Comparison of ENCODE assay signal across 10 cellular contexts in genomic region chr5:139271201-139272027, GRCh38. TPM values are rescaled to one million over a fixed set of nuclear protein-coding genes. Genes with fewer than 3 reads are reported as not detected.
A peak's percentile ranks its signal among the peaks of the same experiment; 100 is the strongest.
DNase-seq lines count a peak whose midpoint lies in the region; ATAC-seq and TF ChIP-seq lines count a peak whose summit lies in the region.
"Had no signal": no experiment of that assay in that cellular context is flagged by ENCODE, and none has a peak within 500 bp of the region (broad histone marks: within the 10 kb centered on the region; RNA-seq: fewer than 3 reads in every experiment).

No MANE protein-coding gene starts in this region.

- peak; percentile 60 for DNase-seq in LoVo (ENCODE audit: low spot score)
- peak; percentile 62 for DNase-seq in kidney glomerular epithelial cell (lab: John Stamatoyannopoulos, UW)
- DNase-seq in Caco-2, result no peak
- no peak for DNase-seq in erythroblast (lab: John Stamatoyannopoulos, UW)
- DNase-seq: activated T-cell treated with anti-CD3 and anti-CD28 coated beads, Interleukin-2, amount 50 U/mL, for 4 hours; occipital lobe had no signal

- H3K9me3 Mint-ChIP-seq in Caco-2 (ENCODE audit: unreplicated experiment), result no peaks in the 10 kb centered on the region
- H3K9me3 Mint-ChIP-seq: activated T-cell treated with anti-CD3 and anti-CD28 coated beads, Interleukin-2, amount 50 U/mL, for 4 hours had no signal

- TF ChIP-seq CTCF in VCaP (conservative IDR thresholded peaks at IDR 0.05), result no peak
- no peak for TF ChIP-seq CTCF in Caco-2 (IDR thresholded peaks at IDR 0.05; ENCODE audit: insufficient read depth in 1 of 2, low read depth in 1 of 2, low read length in 1 of 2, severe bottlenecking in 1 of 2, unreplicated experiment in 1 of 2)

- H3K4me2 ChIP-seq in BLaER1 treated with 17β-estradiol and CSF1 and Interleukin-3, amounts not matched to agents 10 nM and 100 nM, result peak overlapping the region in 8 of 11 experiments; percentile 4 to 96 (median 64); a peak in 14 of 22 replicates

- POLR2A ChIA-PET in Caco-2 (lab: Charles Lee), result no interaction called here

- H3K4me3 ChIP-seq in BLaER1 treated with 17β-estradiol and CSF1 and Interleukin-3, amounts not matched to agents 10 nM and 100 nM, result no peak overlapping the region
- no peak overlapping the region for H3K4me3 ChIP-seq in Caco-2 (ENCODE audit: low read depth, low read length)

- intact Hi-C loops in Caco-2 (cut with micrococcal nuclease; ENCODE audit: unreplicated experiment), result no loop called here

- H3K9me3 ChIP-seq in BLaER1 treated with 17β-estradiol and CSF1 and Interleukin-3, amounts not matched to agents 10 nM and 100 nM (replicated peaks in 1 of 11), result no peaks in the 10 kb centered on the region
- H3K9me3 ChIP-seq in Caco-2, result no peaks in the 10 kb centered on the region

- peaks cover 44 to 71% (median 60%) of the 10 kb centered on the region in 10 experiments for H3K4me1 ChIP-seq in BLaER1 treated with 17β-estradiol and CSF1 and Interleukin-3, amounts not matched to agents 10 nM and 100 nM
- H3K4me1 ChIP-seq in Caco-2, result peaks cover 27% of the 10 kb centered on the region

- no peaks in the 10 kb centered on the region for H3K27me3 ChIP-seq in BLaER1 treated with 17β-estradiol and CSF1 and Interleukin-3, amounts not matched to agents 10 nM and 100 nM
- no peaks in the 10 kb centered on the region for H3K27me3 ChIP-seq in Caco-2 (replicated peaks; ENCODE audit: control insufficient read depth, insufficient read depth, low read length)

- H3K9ac ChIP-seq in BLaER1 treated with 17β-estradiol and CSF1 and Interleukin-3, amounts not matched to agents 10 nM and 100 nM, result no peak overlapping the region

- H3K27ac ChIP-seq in BLaER1 treated with 17β-estradiol and CSF1 and Interleukin-3, amounts not matched to agents 10 nM and 100 nM, result no peak overlapping the region
- peak overlapping the region; percentile 88 for H3K27ac ChIP-seq in VCaP

- no TSS peak for BruUV-seq in Caco-2 (replicated peaks; lab: Mats Ljungman, UMichigan)

- H3K27ac Mint-ChIP-seq in Caco-2 (ENCODE audit: unreplicated experiment), result no peak overlapping the region

- ATAC-seq in HG03571 (IDR thresholded peaks at IDR 0.05; ENCODE audit: unreplicated experiment) (no peak), HG02642 (IDR thresholded peaks at IDR 0.05; ENCODE audit: poor library complexity, unreplicated experiment) (no peak)
- ATAC-seq: activated T-cell treated with anti-CD3 and anti-CD28 coated beads, Interleukin-2, amount 50 U/mL, for 4 hours had no signal

- H3K36me3 ChIP-seq in BLaER1 treated with 17β-estradiol and CSF1 and Interleukin-3, amounts not matched to agents 10 nM and 100 nM, result peaks cover 0 to 16% (median 14%) of the 10 kb centered on the region in 11 experiments; a peak in 18 of 22 replicates
- no peaks in the 10 kb centered on the region; the same call in none of the 2 replicates for H3K36me3 ChIP-seq in Caco-2 (ENCODE audit: control insufficient read depth, insufficient read depth, low read length)

- CTCF ChIA-PET in Caco-2 (lab: Charles Lee), result interaction anchor here (0.8 kb wide), 1 partner anchor 97 kb away, joined by 4 read pairs; no protein-coding TSS in a partner anchor

- TF ChIP-seq POLR2A in erythroblast (IDR thresholded peaks at IDR 0.05; ENCODE audit: low read length), result no peak

- no peaks in the 10 kb centered on the region for H3K27me3 Mint-ChIP-seq in Caco-2 (ENCODE audit: insufficient read depth, unreplicated experiment)

- H3K4me3 Mint-ChIP-seq in Caco-2 (ENCODE audit: unreplicated experiment), result no peak overlapping the region
- H3K4me3 Mint-ChIP-seq: activated T-cell treated with anti-CD3 and anti-CD28 coated beads, Interleukin-2, amount 50 U/mL, for 4 hours had no signal

- H3K36me3 Mint-ChIP-seq in Caco-2 (ENCODE audit: insufficient read depth, unreplicated experiment), result peaks cover 28% of the 10 kb centered on the region

- peaks cover 21% of the 10 kb centered on the region for H3K4me1 Mint-ChIP-seq in Caco-2 (ENCODE audit: low read depth, unreplicated experiment)

- H4K20me1 ChIP-seq in BLaER1 treated with 17β-estradiol and CSF1 and Interleukin-3, amounts not matched to agents 10 nM and 100 nM, result peaks cover 0 to 18% (median 15%) of the 10 kb centered on the region in 11 experiments; a peak in 19 of 22 replicates

RNA-seq across cellular contexts. Expression of gene MATR3, which starts 22.1 kb away (rescaled TPM):
- total RNA-seq in Caco-2 (2022), result 194 and 200 TPM in 2 replicates

Comparison
In these comparisons a context has a peak if more than half of its experiments do, and no peak if none do; other contexts are left out.
1. DNase-seq: peak in LoVo (single experiment) and kidney glomerular epithelial cell (single experiment); none in Caco-2 (0 of 2) and erythroblast (0 of 2).